2 cellular contexts compared by ENCODE assay signal in genomic region chr7:32618987-32619386, GRCh38.
TF ChIP-seq lines count a peak whose summit lies in the region.

No MANE protein-coding gene starts in this region.

TF ChIP-seq in SK-N-SH treated with all-trans-retinoic acid at 6 μM for 48 hours, 23 proteins besides CTCF, POLR2A, EP300 and RAD21 (continued from another document):
- TF ChIP-seq SNAI2 (CRISPR knock-in tag; IDR thresholded peaks at IDR 0.05) (no peak), CSDC2 (CRISPR knock-in tag; IDR thresholded peaks at IDR 0.05) (no peak), ESRRG (CRISPR knock-in tag; IDR thresholded peaks at IDR 0.05) (no peak), ZNF565 (CRISPR knock-in tag; conservative IDR thresholded peaks at IDR 0.05; ENCODE audit: low read depth) (no peak)
- TF ChIP-seq, protein P1, sequence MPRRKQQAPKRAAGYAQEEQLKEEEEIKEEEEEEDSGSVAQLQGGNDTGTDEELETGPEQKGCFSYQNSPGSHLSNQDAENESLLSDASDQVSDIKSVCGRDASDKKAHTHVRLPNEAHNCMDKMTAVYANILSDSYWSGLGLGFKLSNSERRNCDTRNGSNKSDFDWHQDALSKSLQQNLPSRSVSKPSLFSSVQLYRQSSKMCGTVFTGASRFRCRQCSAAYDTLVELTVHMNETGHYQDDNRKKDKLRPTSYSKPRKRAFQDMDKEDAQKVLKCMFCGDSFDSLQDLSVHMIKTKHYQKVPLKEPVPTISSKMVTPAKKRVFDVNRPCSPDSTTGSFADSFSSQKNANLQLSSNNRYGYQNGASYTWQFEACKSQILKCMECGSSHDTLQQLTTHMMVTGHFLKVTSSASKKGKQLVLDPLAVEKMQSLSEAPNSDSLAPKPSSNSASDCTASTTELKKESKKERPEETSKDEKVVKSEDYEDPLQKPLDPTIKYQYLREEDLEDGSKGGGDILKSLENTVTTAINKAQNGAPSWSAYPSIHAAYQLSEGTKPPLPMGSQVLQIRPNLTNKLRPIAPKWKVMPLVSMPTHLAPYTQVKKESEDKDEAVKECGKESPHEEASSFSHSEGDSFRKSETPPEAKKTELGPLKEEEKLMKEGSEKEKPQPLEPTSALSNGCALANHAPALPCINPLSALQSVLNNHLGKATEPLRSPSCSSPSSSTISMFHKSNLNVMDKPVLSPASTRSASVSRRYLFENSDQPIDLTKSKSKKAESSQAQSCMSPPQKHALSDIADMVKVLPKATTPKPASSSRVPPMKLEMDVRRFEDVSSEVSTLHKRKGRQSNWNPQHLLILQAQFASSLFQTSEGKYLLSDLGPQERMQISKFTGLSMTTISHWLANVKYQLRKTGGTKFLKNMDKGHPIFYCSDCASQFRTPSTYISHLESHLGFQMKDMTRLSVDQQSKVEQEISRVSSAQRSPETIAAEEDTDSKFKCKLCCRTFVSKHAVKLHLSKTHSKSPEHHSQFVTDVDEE (CRISPR knock-in tag; IDR thresholded peaks at IDR 0.05) = no peak

TF ChIP-seq in SK-N-SH, 30 proteins besides CTCF, POLR2A, EP300 and RAD21 (continued from another document):
- TF ChIP-seq REST (IDR thresholded peaks at IDR 0.05; ENCODE audit: low read depth, low read length) = no peak
- TF ChIP-seq SMC3 (IDR thresholded peaks at IDR 0.05; ENCODE audit: low read depth, low read length) = no peak
- TF ChIP-seq, protein P2, sequence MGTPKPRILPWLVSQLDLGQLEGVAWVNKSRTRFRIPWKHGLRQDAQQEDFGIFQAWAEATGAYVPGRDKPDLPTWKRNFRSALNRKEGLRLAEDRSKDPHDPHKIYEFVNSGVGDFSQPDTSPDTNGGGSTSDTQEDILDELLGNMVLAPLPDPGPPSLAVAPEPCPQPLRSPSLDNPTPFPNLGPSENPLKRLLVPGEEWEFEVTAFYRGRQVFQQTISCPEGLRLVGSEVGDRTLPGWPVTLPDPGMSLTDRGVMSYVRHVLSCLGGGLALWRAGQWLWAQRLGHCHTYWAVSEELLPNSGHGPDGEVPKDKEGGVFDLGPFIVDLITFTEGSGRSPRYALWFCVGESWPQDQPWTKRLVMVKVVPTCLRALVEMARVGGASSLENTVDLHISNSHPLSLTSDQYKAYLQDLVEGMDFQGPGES (IDR thresholded peaks at IDR 0.05; ENCODE audit: low read depth, low read length) = no peak
- TF ChIP-seq ELF1 (IDR thresholded peaks at IDR 0.05) = no peak
- TF ChIP-seq RFX5 (IDR thresholded peaks at IDR 0.05; ENCODE audit: low read length) = no peak
- no peak for TF ChIP-seq TAF1 (IDR thresholded peaks at IDR 0.05; ENCODE audit: borderline replicate concordance, low read depth, low read length)
- TF ChIP-seq RCOR1 (IDR thresholded peaks at IDR 0.05; ENCODE audit: low read length) = no peak
- TF ChIP-seq GABPA (IDR thresholded peaks at IDR 0.05; ENCODE audit: low read depth) = no peak
- no peak for TF ChIP-seq POLR2AphosphoS5 (IDR thresholded peaks at IDR 0.05; ENCODE audit: low read depth, low read length)
- TF ChIP-seq PBX3 (IDR thresholded peaks at IDR 0.05) = no peak
